In the genomic region with DNA sequence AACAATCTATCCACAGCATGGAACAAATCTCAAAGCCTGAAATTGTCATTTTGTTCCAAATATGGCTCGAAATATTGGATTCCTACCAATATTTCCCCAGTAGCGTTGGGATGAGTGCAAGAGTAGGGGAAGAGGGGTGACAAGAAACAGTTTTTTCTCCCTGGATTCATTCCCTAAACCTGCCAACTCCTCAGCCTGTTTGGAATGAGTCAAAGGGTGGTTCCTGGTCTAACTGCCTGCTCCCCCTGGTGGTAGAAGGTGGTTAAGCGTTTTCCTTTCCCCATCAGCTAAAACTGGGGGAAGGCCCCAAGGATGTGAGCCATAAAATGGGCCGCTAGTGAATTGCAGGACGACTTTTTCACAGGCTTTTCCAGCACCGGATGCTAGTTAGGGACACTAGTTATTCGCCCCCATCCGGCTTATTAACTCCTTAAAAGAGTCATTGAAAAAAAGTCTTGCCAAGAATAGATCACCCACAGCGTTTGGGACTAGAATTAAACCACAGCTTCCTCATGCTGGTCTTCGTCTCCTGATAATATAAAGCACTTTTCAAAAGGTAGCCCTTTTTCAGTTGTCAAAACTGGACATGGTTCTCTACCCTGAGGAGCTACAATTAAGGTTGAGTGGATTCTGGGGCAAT, we compare ENCODE assay signal across 2 cellular contexts.
A peak's percentile ranks its signal among the peaks of the same experiment; 100 is the strongest.
TF ChIP-seq lines count a peak whose summit lies in the region.

No MANE protein-coding gene starts in this region.

TF ChIP-seq in IMR-90, 13 proteins besides CTCF, POLR2A, EP300 and RAD21 (continued from another document):
- TF ChIP-seq MXI1 (IDR thresholded peaks at IDR 0.05; ENCODE audit: borderline replicate concordance, low read depth, low read length) (no peak), SMC3 (IDR thresholded peaks at IDR 0.05; ENCODE audit: low read depth, low read length) (peak; percentile 52)

TF ChIP-seq in SK-N-SH treated with all-trans-retinoic acid at 6 μM for 48 hours, 23 proteins besides CTCF, POLR2A, EP300 and RAD21 (continued from another document):
- TF ChIP-seq PPARA (CRISPR knock-in tag; IDR thresholded peaks at IDR 0.05; ENCODE audit: borderline replicate concordance), result no peak
TF ChIP-seq in SK-N-SH treated with all-trans-retinoic acid at 6 μM for 48 hours: peak in this region for 0.
